ENCODE assay signal across 18 cellular contexts in the genomic region with DNA sequence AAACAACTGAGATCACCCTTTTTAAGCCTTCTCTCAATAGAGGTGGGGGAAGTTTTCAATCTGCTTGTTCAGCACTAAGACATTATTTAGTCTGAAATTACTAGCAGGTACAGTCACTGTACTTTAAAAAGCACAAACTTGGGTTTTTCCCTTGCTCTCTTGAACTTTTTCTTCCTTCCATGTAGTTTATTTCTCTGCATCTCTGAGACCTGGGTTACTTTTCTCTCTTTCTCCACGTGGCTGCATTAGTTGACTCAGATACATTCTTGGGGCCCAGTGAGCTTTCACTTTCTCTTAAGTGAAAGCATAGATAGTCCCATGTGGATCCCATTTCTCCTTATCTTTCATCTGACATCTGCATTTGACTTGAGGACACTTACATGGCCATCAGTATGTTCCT.
DNase-seq lines count a peak whose midpoint lies in the region; ATAC-seq and TF ChIP-seq lines count a peak whose summit lies in the region.
"Had no signal": no experiment of that assay in that cellular context is flagged by ENCODE, and none has a peak within 500 bp of the region (broad histone marks: within the 10 kb centered on the region; RNA-seq: fewer than 3 reads in every experiment).

No MANE protein-coding gene starts in this region.

- DNase-seq in NCI-H82 treated with DMSO at 0.1 percent for 48 hours (lab: John Stamatoyannopoulos, UW; ENCODE audit: unreplicated experiment): no peak
- no peak for DNase-seq in DMS 273 (lab: John Stamatoyannopoulos, UW; ENCODE audit: unreplicated experiment)
- DNase-seq in aorta: no peak
- DNase-seq in activated CD4-positive, alpha-beta T cell treated with anti-CD3 and anti-CD28 coated beads for 48 hours: no peak
- DNase-seq: activated naive CD4-positive, alpha-beta T cell treated with anti-CD3 and anti-CD28 coated beads for 36 hours; foreskin fibroblast; HFFc6; nephron progenitor cell; sigmoid colon; stimulated activated CD4-positive, alpha-beta T cell treated with anti-CD3 and anti-CD28 coated beads, Interleukin-4, amount 100 ng/mL, for 4 hours; stimulated activated naive CD4-positive, alpha-beta T cell had no signal

- no peak overlapping the region for H2AFZ ChIP-seq in OCI-LY3 (ENCODE audit: low read depth, low read length)

- H3K27me3 ChIP-seq in OCI-LY3 (ENCODE audit: low read depth, low read length) (no peaks in the 10 kb centered on the region), aorta (ENCODE audit: control insufficient read depth in 1 of 2, insufficient read depth in 2 of 2, low read length in 1 of 2) (no peaks in the 10 kb centered on the region)
- H3K27me3 ChIP-seq: BLaER1, breast epithelium, sigmoid colon had no signal

- 0 out of 2 replicates have a peak overlapping the region, but pooled peaks have one; percentile 35 for H3K4me3 ChIP-seq in OCI-LY3 (ENCODE audit: low read length)
- no peak overlapping the region for H3K4me3 ChIP-seq in aorta (ENCODE audit: low read length in 2 of 2)
- H3K4me3 ChIP-seq: BLaER1, breast epithelium, lung, sigmoid colon had no signal

- H3K4me2 ChIP-seq in OCI-LY3 (ENCODE audit: low read length): peak overlapping the region; percentile 63
- H3K4me2 ChIP-seq: BLaER1 had no signal

- no peaks in the 10 kb centered on the region for H3K9me3 ChIP-seq in OCI-LY3 (ENCODE audit: insufficient read depth, low read length)
- no peaks in the 10 kb centered on the region for H3K9me3 ChIP-seq in aorta (ENCODE audit: control insufficient read depth, low read length)
- H3K9me3 ChIP-seq: BLaER1, breast epithelium, sigmoid colon had no signal

- TF ChIP-seq CTCF in OCI-LY3 (IDR thresholded peaks at IDR 0.05; ENCODE audit: low read depth, low read length): no peak

- no peaks in the 10 kb centered on the region for H3K79me2 ChIP-seq in OCI-LY3 (ENCODE audit: low read length)

- WGBS in aorta, 2 donors: 27 to 45% methylated on average over 1 of the region's 1 CpG

- H3K4me1 ChIP-seq in OCI-LY3 (ENCODE audit: low read length) (peaks cover 25% of the 10 kb centered on the region), aorta (ENCODE audit: control insufficient read depth in 1 of 2, insufficient read depth in 2 of 2, low read length in 2 of 2) (no peaks in the 10 kb centered on the region)
- H3K4me1 ChIP-seq: BLaER1, breast epithelium, sigmoid colon had no signal

- H3K27ac ChIP-seq in OCI-LY3 (ENCODE audit: low read length) (peak overlapping the region; percentile 79), aorta (ENCODE audit: low read depth in 1 of 2, low read length in 2 of 2) (no peak overlapping the region)
- H3K27ac ChIP-seq: BLaER1, breast epithelium, sigmoid colon had no signal

- intact Hi-C loops in aorta (cut with DNase I): no loop called here

- no peak overlapping the region; the same call in 1 of the 2 replicates for H3K9ac ChIP-seq in OCI-LY3 (ENCODE audit: low read length)
- H3K9ac ChIP-seq: BLaER1 had no signal

- H4K20me1 ChIP-seq in OCI-LY3 (ENCODE audit: insufficient read depth, low read length): no peaks in the 10 kb centered on the region
- H4K20me1 ChIP-seq: BLaER1 had no signal

- no peaks in the 10 kb centered on the region for H3K36me3 ChIP-seq in OCI-LY3 (replicated peaks; ENCODE audit: low read depth, low read length)
- H3K36me3 ChIP-seq in aorta (ENCODE audit: control insufficient read depth in 1 of 2, insufficient read depth in 2 of 2, low read length in 1 of 2): no peaks in the 10 kb centered on the region
- H3K36me3 ChIP-seq: BLaER1, breast epithelium, sigmoid colon had no signal

- ATAC-seq in GM18519 (IDR thresholded peaks at IDR 0.05; ENCODE audit: low FRiP score, unreplicated experiment): peak; percentile 88
- ATAC-seq in GM21515 (IDR thresholded peaks at IDR 0.05; ENCODE audit: unreplicated experiment): peak; percentile 74
- ATAC-seq in HG03039 (IDR thresholded peaks at IDR 0.05; ENCODE audit: unreplicated experiment): peak; percentile 92
- no peak for ATAC-seq in aorta (ENCODE audit: low FRiP score)
